ENCODE assay signal across 17 cellular contexts in genomic region chr5:95615164-95615467, GRCh38. TPM values are rescaled to one million over a fixed set of nuclear protein-coding genes. Genes with fewer than 3 reads are reported as not detected.
DNase-seq lines count a peak whose midpoint lies in the region; ATAC-seq and TF ChIP-seq lines count a peak whose summit lies in the region.
"Had no signal": no experiment of that assay in that cellular context is flagged by ENCODE, and none has a peak within 500 bp of the region (broad histone marks: within the 10 kb centered on the region; RNA-seq: fewer than 3 reads in every experiment).

No MANE protein-coding gene starts in this region.

- no peak for TF ChIP-seq CTCF in fibroblast of mammary gland (conservative IDR thresholded peaks at IDR 0.05; ENCODE audit: control insufficient read depth, insufficient read depth, low read depth, low read length)
- no peak for TF ChIP-seq CTCF in activated CD8-positive, alpha-beta T cell treated with anti-CD3 and anti-CD28 coated beads for 36 hours (IDR thresholded peaks at IDR 0.05)

- POLR2A ChIA-PET in activated CD8-positive, alpha-beta T cell treated with anti-CD3 and anti-CD28 coated beads for 36 hours (lab: Charles Lee) = interaction anchor here (0.9 kb wide), 1 partner anchor 60 kb away, joined by 3 read pairs; the partner anchor contains the start of gene ARSK

- no peak overlapping the region for H3K27ac Mint-ChIP-seq in activated CD8-positive, alpha-beta T cell treated with anti-CD3 and anti-CD28 coated beads for 36 hours
- H3K27ac Mint-ChIP-seq: HFFc6, mesothelial cell of epicardium had no signal

- H3K36me3 Mint-ChIP-seq in activated CD8-positive, alpha-beta T cell treated with anti-CD3 and anti-CD28 coated beads for 36 hours (ENCODE audit: low read depth) = peaks cover 16% of the 10 kb centered on the region

- ATAC-seq in GM18520 (IDR thresholded peaks at IDR 0.05; ENCODE audit: unreplicated experiment) (peak; percentile 81), GM21447 (IDR thresholded peaks at IDR 0.05; ENCODE audit: unreplicated experiment) (peak; percentile 54), HG03342 (IDR thresholded peaks at IDR 0.05; ENCODE audit: unreplicated experiment) (peak; percentile 42)
- ATAC-seq in activated CD8-positive, alpha-beta T cell treated with anti-CD3 and anti-CD28 coated beads for 36 hours = no peak
- ATAC-seq: Panc1 had no signal

- H3K27me3 Mint-ChIP-seq in activated CD8-positive, alpha-beta T cell treated with anti-CD3 and anti-CD28 coated beads for 36 hours = no peaks in the 10 kb centered on the region
- H3K27me3 Mint-ChIP-seq: CD4-positive, alpha-beta memory T cell had no signal

- intact Hi-C loops in activated CD8-positive, alpha-beta T cell treated with anti-CD3 and anti-CD28 coated beads for 36 hours (cut with micrococcal nuclease) = no loop called here

- peaks cover 37% of the 10 kb centered on the region for H3K4me1 Mint-ChIP-seq in activated CD8-positive, alpha-beta T cell treated with anti-CD3 and anti-CD28 coated beads for 36 hours (ENCODE audit: low read depth)

- H3K4me3 ChIP-seq in fibroblast of mammary gland (ENCODE audit: control insufficient read depth, low read depth, low read length) = no peak overlapping the region
- H3K4me3 ChIP-seq: testis had no signal

- CTCF ChIA-PET in activated CD8-positive, alpha-beta T cell treated with anti-CD3 and anti-CD28 coated beads for 36 hours (lab: Charles Lee) = no interaction called here

- H3K9me3 Mint-ChIP-seq in activated CD8-positive, alpha-beta T cell treated with anti-CD3 and anti-CD28 coated beads for 36 hours = peaks cover 13% of the 10 kb centered on the region

- H3K4me3 Mint-ChIP-seq in activated CD8-positive, alpha-beta T cell treated with anti-CD3 and anti-CD28 coated beads for 36 hours = no peak overlapping the region
- H3K4me3 Mint-ChIP-seq: HFFc6, mesothelial cell of epicardium had no signal

- DNase-seq in fibroblast of mammary gland (ENCODE audit: low read depth) (peak; percentile 28), NCI-H2196 treated with DMSO at 0.1 percent for 48 hours (lab: John Stamatoyannopoulos, UW; ENCODE audit: unreplicated experiment) (no peak), NCI-H1417 treated with DMSO at 0.1 percent for 48 hours (lab: John Stamatoyannopoulos, UW) (no peak)
- no peak for DNase-seq in activated CD8-positive, alpha-beta T cell treated with anti-CD3 and anti-CD28 coated beads for 36 hours
- DNase-seq: activated effector memory CD4-positive, alpha-beta T cell treated with anti-CD3 and anti-CD28 coated beads, Interleukin-2, amount 50 U/mL, for 16 hours; CD4-positive, alpha-beta memory T cell; effector CD4-positive, alpha-beta T cell; HFFc6; NCI-H446 treated with DMSO at 0.1 percent for 48 hours; T-helper 2 cell; testis had no signal

RNA-seq across cellular contexts. Expression of gene GPR150, which starts 4.8 kb away (rescaled TPM):
- total RNA-seq in activated CD8-positive, alpha-beta T cell treated with anti-CD3 and anti-CD28 coated beads for 36 hours = under 1 TPM; 0.45 to 0.76 TPM
- total RNA-seq: HT-29, mesothelial cell of epicardium had no signal

RNA-seq across cellular contexts. Expression of gene RFESD, which starts 31.5 kb away (rescaled TPM):
- 1 to 10 TPM; 9.2 to 9.8 TPM for total RNA-seq in activated CD8-positive, alpha-beta T cell treated with anti-CD3 and anti-CD28 coated beads for 36 hours
